ENCODE assay signal across 8 cellular contexts in the genomic region with DNA sequence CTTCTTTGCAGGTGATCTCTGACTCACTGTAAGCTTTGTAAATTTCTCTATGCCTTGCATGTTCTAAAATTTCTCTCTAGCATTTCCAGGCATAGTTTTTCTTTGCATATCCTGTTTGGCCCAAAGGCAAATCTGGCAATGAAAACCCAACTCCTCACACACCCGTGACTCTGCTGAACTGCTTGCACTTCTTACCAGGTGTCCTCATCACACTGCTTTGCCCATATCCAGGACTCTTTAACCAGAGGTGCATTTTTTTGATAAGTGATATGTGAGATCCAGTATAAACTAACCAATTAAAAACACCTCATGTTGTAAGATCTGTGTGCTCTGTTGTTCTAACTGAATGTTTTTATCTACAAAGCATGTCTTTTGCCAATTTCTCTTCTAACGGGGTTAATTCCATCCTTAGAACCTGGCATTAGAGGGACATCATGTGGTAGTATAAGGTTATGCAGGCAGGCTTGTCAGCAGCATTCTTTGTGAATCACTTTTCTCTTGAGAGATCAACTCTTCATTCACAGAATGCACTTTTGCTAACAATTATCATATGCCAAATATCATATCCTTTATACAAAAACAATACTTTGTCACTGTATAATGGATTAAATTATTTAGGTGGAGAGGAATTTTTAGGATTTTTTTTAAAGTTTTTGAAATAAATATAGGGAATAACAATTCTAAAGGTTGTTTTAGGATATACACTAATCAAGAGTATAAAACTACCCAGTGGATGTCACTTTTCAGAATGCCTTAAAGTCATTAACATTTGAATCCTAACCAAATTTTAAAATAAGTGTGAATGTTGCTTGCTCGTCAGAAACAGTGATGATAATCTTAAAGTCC. TPM values are rescaled to one million over a fixed set of nuclear protein-coding genes. Genes with fewer than 3 reads are reported as not detected.
DNase-seq lines count a peak whose midpoint lies in the region; ATAC-seq and TF ChIP-seq lines count a peak whose summit lies in the region.

No MANE protein-coding gene starts in this region.

- H3K36me3 Mint-ChIP-seq in HFFc6 (ENCODE audit: low read depth) = no peaks in the 10 kb centered on the region

- H3K4me1 ChIP-seq in MM.1S (ENCODE audit: low read length) = no peaks in the 10 kb centered on the region

- no peaks in the 10 kb centered on the region for H3K79me2 ChIP-seq in MM.1S (ENCODE audit: low read length)
- no peaks in the 10 kb centered on the region for H3K79me2 ChIP-seq in SU-DHL-6 (ENCODE audit: insufficient read depth, low read length)

- H4K20me1 ChIP-seq in MM.1S (ENCODE audit: insufficient read depth, low read length) (no peaks in the 10 kb centered on the region), SU-DHL-6 (ENCODE audit: low read depth, low read length) (no peaks in the 10 kb centered on the region)

- peak; percentile 78 for TF ChIP-seq CTCF in GM12873 (IDR thresholded peaks at IDR 0.05; ENCODE audit: insufficient read depth, low read depth, low read length, missing control alignments)
- peak; percentile 86 for TF ChIP-seq CTCF in HFFc6 (IDR thresholded peaks at IDR 0.05)
- peak; percentile 73 for TF ChIP-seq CTCF in MM.1S (IDR thresholded peaks at IDR 0.05; ENCODE audit: low read length)
- TF ChIP-seq CTCF in SU-DHL-6 (IDR thresholded peaks at IDR 0.05; ENCODE audit: insufficient read depth, low read length, poor library complexity, severe bottlenecking) = peak; percentile 33
- TF ChIP-seq CTCF in foreskin fibroblast (IDR thresholded peaks at IDR 0.05; ENCODE audit: low read depth, low read length) = peak; percentile 79
- peak; percentile 82 for TF ChIP-seq CTCF in retinal pigment epithelial cell (conservative IDR thresholded peaks at IDR 0.05; ENCODE audit: low read depth, low read length)

- H3K9ac ChIP-seq in MM.1S (ENCODE audit: low read length) = no peak overlapping the region
- no peak overlapping the region for H3K9ac ChIP-seq in SU-DHL-6 (ENCODE audit: low read length)

- no peak for ATAC-seq in HG02970 (IDR thresholded peaks at IDR 0.05; ENCODE audit: low FRiP score, unreplicated experiment)

- no peaks in the 10 kb centered on the region for H3K9me3 Mint-ChIP-seq in HFFc6

- H3K27ac ChIP-seq in MM.1S (ENCODE audit: low read length) = no peak overlapping the region
- no peak overlapping the region for H3K27ac ChIP-seq in SU-DHL-6 (ENCODE audit: low read depth, low read length)

- no peaks in the 10 kb centered on the region for H3K9me2 ChIP-seq in MM.1S (replicated peaks; ENCODE audit: insufficient read depth, low read length)
- no peaks in the 10 kb centered on the region for H3K9me2 ChIP-seq in SU-DHL-6 (replicated peaks; ENCODE audit: insufficient read depth, low read length)

- no peaks in the 10 kb centered on the region for H3F3A ChIP-seq in MM.1S (ENCODE audit: insufficient read depth, low read length)
- H3F3A ChIP-seq in SU-DHL-6 (ENCODE audit: insufficient read depth) = no peaks in the 10 kb centered on the region

- no peaks in the 10 kb centered on the region for H3K36me3 ChIP-seq in MM.1S (replicated peaks; ENCODE audit: insufficient read depth, low read length)
- no peaks in the 10 kb centered on the region for H3K36me3 ChIP-seq in SU-DHL-6 (ENCODE audit: low read length)

- H3K27ac Mint-ChIP-seq in HFFc6 = peak overlapping the region; percentile 10; the same call in 1 of the 2 replicates

- no peaks in the 10 kb centered on the region for H3K27me3 ChIP-seq in MM.1S (replicated peaks; ENCODE audit: insufficient read depth, low read length)
- H3K27me3 ChIP-seq in SU-DHL-6 (ENCODE audit: low read length) = no peaks in the 10 kb centered on the region

- DNase-seq in A172 (ENCODE audit: low spot score) (peak; percentile 33), HFFc6 (peak; percentile 62), MM.1S (peak; percentile 47), foreskin fibroblast (peak; percentile 45 to 72), retinal pigment epithelial cell (ENCODE audit: low read depth) (no peak)

- peaks cover 1% of the 10 kb centered on the region for H3K27me3 Mint-ChIP-seq in HFFc6 (ENCODE audit: insufficient read depth)

- H3K9me3 ChIP-seq in MM.1S (replicated peaks; ENCODE audit: insufficient read depth, low read length) = no peaks in the 10 kb centered on the region
- no peaks in the 10 kb centered on the region for H3K9me3 ChIP-seq in SU-DHL-6 (ENCODE audit: insufficient read depth, low read length)

- no peak overlapping the region for H2AFZ ChIP-seq in MM.1S (ENCODE audit: low read length)
- H2AFZ ChIP-seq in SU-DHL-6 (ENCODE audit: low read depth, low read length, severe bottlenecking) = no peak overlapping the region

- no peak overlapping the region for H3K4me3 ChIP-seq in MM.1S (ENCODE audit: low read length)
- no peak overlapping the region for H3K4me3 ChIP-seq in SU-DHL-6 (ENCODE audit: insufficient read depth, low read length, poor library complexity, severe bottlenecking)
- no peak overlapping the region for H3K4me3 ChIP-seq in foreskin fibroblast (ENCODE audit: low read depth in 1 of 2, low read length in 2 of 2)
- H3K4me3 ChIP-seq in retinal pigment epithelial cell (ENCODE audit: low read length) = no peak overlapping the region

- peak overlapping the region; percentile 59 for H3K4me3 Mint-ChIP-seq in HFFc6

- H3K4me2 ChIP-seq in MM.1S (ENCODE audit: low read depth, low read length) (no peak overlapping the region), SU-DHL-6 (ENCODE audit: low read depth, low read length, poor library complexity, severe bottlenecking) (no peak overlapping the region)

- peaks cover 26% of the 10 kb centered on the region for H3K4me1 Mint-ChIP-seq in HFFc6 (ENCODE audit: low read depth)

RNA-seq across cellular contexts. Expression of a gene that starts 20.8 kb away (rescaled TPM):
- total RNA-seq in A172 (2014; rRNA removed; shearing (Covaris generic)) = 24.7 and 36.2 TPM in 2 replicates
- total RNA-seq in HFFc6 (2021; fragmentation: NEBNext Ultra II Directional; extraction: Animal tissue kit (Norgen Biotek cat#: 25700)) = 10 to 100 TPM; 61.1 to 77.1 (median 71.4) TPM

Comparison
In these comparisons a context has a peak if more than half of its experiments do, and no peak if none do; other contexts are left out.
1. CTCF ChIP-seq: peak in every context shown above with its lines; median percentile 86 in HFFc6; 82 in retinal pigment epithelial cell; 79 in foreskin fibroblast; 78 in GM12873; 73 in MM.1S; 33 in SU-DHL-6.